In genomic region chr6:131314838-131315237, GRCh38 we compare ENCODE assay signal across 7 cellular contexts.
"Had no signal": no experiment of that assay in that cellular context is flagged by ENCODE, and none has a peak within 500 bp of the region (broad histone marks: within the 10 kb centered on the region; RNA-seq: fewer than 3 reads in every experiment).

No MANE protein-coding gene starts in this region.

- H3K4me2 ChIP-seq: KMS-11 had no signal

- H3K4me3 Mint-ChIP-seq: IgD-negative memory B cell had no signal

- H3K36me3 Mint-ChIP-seq: IgD-negative memory B cell had no signal

- H3K9ac ChIP-seq: KMS-11 had no signal

- FAIRE-seq: HTR-8/SVneo had no signal

- H3K27ac ChIP-seq: HL-60, KMS-11 had no signal

- DNase-seq: Karpas-422, KBM-7, KG1 had no signal

- H3K27ac Mint-ChIP-seq: IgD-negative memory B cell had no signal

- H3K4me1 Mint-ChIP-seq: IgD-negative memory B cell had no signal
